3 cellular contexts compared by ENCODE assay signal in the genomic region with DNA sequence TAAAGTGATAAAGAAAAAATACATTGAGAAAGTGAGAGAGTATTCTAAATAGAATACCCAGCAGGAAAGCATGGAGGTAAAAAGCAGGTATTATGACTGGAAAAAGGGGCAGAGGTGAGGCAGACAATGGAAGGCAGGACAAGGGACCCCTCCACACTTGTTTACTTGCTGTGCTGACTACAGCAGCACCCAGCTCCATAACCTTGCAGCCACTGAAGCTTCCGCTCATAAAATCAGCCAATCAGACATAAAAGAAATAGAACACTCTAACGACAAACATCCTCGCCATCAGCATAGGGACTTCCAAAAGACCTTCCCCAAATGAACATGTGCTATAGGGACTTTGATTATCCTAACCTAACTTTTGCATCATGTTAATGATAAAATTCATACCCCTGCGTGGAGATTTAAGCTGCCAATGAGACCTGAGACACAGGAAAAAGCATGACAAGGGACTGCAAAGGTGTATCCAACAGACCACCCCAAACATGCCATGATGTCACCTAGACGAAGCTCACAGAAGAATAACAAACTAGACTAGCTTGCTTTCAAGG.
TF ChIP-seq lines count a peak whose summit lies in the region.

No MANE protein-coding gene starts in this region.

TF ChIP-seq in SK-N-SH, 30 proteins besides CTCF, POLR2A, EP300 and RAD21:
- TF ChIP-seq EZH2phosphoT487 (IDR thresholded peaks at IDR 0.05; ENCODE audit: borderline replicate concordance, low read depth) (no peak), RFX5 (IDR thresholded peaks at IDR 0.05; ENCODE audit: low read length) (no peak), MXI1 (IDR thresholded peaks at IDR 0.05; ENCODE audit: low read depth, low read length) (no peak), SMC3 (IDR thresholded peaks at IDR 0.05; ENCODE audit: low read depth, low read length) (no peak), JUND (IDR thresholded peaks at IDR 0.05) (no peak), RCOR1 (IDR thresholded peaks at IDR 0.05; ENCODE audit: low read length) (no peak), NFIC (IDR thresholded peaks at IDR 0.05; ENCODE audit: borderline replicate concordance) (no peak), NRF1 (IDR thresholded peaks at IDR 0.05; ENCODE audit: low read depth, low read length) (no peak), POLR2AphosphoS5 (IDR thresholded peaks at IDR 0.05; ENCODE audit: low read depth, low read length) (no peak)
- TF ChIP-seq, protein P1, sequence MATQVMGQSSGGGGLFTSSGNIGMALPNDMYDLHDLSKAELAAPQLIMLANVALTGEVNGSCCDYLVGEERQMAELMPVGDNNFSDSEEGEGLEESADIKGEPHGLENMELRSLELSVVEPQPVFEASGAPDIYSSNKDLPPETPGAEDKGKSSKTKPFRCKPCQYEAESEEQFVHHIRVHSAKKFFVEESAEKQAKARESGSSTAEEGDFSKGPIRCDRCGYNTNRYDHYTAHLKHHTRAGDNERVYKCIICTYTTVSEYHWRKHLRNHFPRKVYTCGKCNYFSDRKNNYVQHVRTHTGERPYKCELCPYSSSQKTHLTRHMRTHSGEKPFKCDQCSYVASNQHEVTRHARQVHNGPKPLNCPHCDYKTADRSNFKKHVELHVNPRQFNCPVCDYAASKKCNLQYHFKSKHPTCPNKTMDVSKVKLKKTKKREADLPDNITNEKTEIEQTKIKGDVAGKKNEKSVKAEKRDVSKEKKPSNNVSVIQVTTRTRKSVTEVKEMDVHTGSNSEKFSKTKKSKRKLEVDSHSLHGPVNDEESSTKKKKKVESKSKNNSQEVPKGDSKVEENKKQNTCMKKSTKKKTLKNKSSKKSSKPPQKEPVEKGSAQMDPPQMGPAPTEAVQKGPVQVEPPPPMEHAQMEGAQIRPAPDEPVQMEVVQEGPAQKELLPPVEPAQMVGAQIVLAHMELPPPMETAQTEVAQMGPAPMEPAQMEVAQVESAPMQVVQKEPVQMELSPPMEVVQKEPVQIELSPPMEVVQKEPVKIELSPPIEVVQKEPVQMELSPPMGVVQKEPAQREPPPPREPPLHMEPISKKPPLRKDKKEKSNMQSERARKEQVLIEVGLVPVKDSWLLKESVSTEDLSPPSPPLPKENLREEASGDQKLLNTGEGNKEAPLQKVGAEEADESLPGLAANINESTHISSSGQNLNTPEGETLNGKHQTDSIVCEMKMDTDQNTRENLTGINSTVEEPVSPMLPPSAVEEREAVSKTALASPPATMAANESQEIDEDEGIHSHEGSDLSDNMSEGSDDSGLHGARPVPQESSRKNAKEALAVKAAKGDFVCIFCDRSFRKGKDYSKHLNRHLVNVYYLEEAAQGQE (IDR thresholded peaks at IDR 0.05; ENCODE audit: low read depth, low read length), result no peak
- TF ChIP-seq, protein P2, sequence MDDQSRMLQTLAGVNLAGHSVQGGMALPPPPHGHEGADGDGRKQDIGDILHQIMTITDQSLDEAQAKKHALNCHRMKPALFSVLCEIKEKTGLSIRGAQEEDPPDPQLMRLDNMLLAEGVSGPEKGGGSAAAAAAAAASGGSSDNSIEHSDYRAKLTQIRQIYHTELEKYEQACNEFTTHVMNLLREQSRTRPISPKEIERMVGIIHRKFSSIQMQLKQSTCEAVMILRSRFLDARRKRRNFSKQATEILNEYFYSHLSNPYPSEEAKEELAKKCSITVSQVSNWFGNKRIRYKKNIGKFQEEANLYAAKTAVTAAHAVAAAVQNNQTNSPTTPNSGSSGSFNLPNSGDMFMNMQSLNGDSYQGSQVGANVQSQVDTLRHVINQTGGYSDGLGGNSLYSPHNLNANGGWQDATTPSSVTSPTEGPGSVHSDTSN (IDR thresholded peaks at IDR 0.05), result no peak
- TF ChIP-seq, protein P3, sequence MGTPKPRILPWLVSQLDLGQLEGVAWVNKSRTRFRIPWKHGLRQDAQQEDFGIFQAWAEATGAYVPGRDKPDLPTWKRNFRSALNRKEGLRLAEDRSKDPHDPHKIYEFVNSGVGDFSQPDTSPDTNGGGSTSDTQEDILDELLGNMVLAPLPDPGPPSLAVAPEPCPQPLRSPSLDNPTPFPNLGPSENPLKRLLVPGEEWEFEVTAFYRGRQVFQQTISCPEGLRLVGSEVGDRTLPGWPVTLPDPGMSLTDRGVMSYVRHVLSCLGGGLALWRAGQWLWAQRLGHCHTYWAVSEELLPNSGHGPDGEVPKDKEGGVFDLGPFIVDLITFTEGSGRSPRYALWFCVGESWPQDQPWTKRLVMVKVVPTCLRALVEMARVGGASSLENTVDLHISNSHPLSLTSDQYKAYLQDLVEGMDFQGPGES (IDR thresholded peaks at IDR 0.05; ENCODE audit: low read depth, low read length), result no peak

TF ChIP-seq in SK-N-SH treated with all-trans-retinoic acid at 6 μM for 48 hours, 23 proteins besides CTCF, POLR2A, EP300 and RAD21:
- no peak for TF ChIP-seq ESRRG (CRISPR knock-in tag; IDR thresholded peaks at IDR 0.05)

TF ChIP-seq in K562, 482 proteins besides CTCF, POLR2A, EP300 and RAD21 (continues in another document):
- no peak for TF ChIP-seq ZFP36 (IDR thresholded peaks at IDR 0.05; ENCODE audit: low read depth, low read length, partially characterized antibody)
- TF ChIP-seq ZNF764 (CRISPR knock-in tag; IDR thresholded peaks at IDR 0.05; ENCODE audit: low read depth), result no peak
- TF ChIP-seq ZNF77 (CRISPR knock-in tag; IDR thresholded peaks at IDR 0.05), result 0 out of 2 replicates have a peak, but pooled peaks have one; percentile 21
- TF ChIP-seq, protein P4, sequence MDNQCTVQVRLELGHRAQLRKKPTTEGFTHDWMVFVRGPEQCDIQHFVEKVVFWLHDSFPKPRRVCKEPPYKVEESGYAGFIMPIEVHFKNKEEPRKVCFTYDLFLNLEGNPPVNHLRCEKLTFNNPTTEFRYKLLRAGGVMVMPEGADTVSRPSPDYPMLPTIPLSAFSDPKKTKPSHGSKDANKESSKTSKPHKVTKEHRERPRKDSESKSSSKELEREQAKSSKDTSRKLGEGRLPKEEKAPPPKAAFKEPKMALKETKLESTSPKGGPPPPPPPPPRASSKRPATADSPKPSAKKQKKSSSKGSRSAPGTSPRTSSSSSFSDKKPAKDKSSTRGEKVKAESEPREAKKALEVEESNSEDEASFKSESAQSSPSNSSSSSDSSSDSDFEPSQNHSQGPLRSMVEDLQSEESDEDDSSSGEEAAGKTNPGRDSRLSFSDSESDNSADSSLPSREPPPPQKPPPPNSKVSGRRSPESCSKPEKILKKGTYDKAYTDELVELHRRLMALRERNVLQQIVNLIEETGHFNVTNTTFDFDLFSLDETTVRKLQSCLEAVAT (IDR thresholded peaks at IDR 0.05), result 0 out of 4 replicates have a peak, but pooled peaks of 1 of the 2 experiments have one; percentile 31
- TF ChIP-seq, protein P5, sequence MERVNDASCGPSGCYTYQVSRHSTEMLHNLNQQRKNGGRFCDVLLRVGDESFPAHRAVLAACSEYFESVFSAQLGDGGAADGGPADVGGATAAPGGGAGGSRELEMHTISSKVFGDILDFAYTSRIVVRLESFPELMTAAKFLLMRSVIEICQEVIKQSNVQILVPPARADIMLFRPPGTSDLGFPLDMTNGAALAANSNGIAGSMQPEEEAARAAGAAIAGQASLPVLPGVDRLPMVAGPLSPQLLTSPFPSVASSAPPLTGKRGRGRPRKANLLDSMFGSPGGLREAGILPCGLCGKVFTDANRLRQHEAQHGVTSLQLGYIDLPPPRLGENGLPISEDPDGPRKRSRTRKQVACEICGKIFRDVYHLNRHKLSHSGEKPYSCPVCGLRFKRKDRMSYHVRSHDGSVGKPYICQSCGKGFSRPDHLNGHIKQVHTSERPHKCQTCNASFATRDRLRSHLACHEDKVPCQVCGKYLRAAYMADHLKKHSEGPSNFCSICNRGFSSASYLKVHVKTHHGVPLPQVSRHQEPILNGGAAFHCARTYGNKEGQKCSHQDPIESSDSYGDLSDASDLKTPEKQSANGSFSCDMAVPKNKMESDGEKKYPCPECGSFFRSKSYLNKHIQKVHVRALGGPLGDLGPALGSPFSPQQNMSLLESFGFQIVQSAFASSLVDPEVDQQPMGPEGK (CRISPR knock-in tag; IDR thresholded peaks at IDR 0.05; ENCODE audit: borderline replicate concordance), result no peak
- TF ChIP-seq FOXK2 (conservative IDR thresholded peaks at IDR 0.05 in 1 of 2, IDR thresholded peaks at IDR 0.05 in 1 of 2; ENCODE audit: low read depth in 2 of 2), result peak; percentile 43 to 76; a peak in 2 of 4 replicates
- TF ChIP-seq CHCHD3 (CRISPR knock-in tag; IDR thresholded peaks at IDR 0.05), result 0 out of 2 replicates have a peak, but pooled peaks have one; percentile 34
- TF ChIP-seq, protein P6, sequence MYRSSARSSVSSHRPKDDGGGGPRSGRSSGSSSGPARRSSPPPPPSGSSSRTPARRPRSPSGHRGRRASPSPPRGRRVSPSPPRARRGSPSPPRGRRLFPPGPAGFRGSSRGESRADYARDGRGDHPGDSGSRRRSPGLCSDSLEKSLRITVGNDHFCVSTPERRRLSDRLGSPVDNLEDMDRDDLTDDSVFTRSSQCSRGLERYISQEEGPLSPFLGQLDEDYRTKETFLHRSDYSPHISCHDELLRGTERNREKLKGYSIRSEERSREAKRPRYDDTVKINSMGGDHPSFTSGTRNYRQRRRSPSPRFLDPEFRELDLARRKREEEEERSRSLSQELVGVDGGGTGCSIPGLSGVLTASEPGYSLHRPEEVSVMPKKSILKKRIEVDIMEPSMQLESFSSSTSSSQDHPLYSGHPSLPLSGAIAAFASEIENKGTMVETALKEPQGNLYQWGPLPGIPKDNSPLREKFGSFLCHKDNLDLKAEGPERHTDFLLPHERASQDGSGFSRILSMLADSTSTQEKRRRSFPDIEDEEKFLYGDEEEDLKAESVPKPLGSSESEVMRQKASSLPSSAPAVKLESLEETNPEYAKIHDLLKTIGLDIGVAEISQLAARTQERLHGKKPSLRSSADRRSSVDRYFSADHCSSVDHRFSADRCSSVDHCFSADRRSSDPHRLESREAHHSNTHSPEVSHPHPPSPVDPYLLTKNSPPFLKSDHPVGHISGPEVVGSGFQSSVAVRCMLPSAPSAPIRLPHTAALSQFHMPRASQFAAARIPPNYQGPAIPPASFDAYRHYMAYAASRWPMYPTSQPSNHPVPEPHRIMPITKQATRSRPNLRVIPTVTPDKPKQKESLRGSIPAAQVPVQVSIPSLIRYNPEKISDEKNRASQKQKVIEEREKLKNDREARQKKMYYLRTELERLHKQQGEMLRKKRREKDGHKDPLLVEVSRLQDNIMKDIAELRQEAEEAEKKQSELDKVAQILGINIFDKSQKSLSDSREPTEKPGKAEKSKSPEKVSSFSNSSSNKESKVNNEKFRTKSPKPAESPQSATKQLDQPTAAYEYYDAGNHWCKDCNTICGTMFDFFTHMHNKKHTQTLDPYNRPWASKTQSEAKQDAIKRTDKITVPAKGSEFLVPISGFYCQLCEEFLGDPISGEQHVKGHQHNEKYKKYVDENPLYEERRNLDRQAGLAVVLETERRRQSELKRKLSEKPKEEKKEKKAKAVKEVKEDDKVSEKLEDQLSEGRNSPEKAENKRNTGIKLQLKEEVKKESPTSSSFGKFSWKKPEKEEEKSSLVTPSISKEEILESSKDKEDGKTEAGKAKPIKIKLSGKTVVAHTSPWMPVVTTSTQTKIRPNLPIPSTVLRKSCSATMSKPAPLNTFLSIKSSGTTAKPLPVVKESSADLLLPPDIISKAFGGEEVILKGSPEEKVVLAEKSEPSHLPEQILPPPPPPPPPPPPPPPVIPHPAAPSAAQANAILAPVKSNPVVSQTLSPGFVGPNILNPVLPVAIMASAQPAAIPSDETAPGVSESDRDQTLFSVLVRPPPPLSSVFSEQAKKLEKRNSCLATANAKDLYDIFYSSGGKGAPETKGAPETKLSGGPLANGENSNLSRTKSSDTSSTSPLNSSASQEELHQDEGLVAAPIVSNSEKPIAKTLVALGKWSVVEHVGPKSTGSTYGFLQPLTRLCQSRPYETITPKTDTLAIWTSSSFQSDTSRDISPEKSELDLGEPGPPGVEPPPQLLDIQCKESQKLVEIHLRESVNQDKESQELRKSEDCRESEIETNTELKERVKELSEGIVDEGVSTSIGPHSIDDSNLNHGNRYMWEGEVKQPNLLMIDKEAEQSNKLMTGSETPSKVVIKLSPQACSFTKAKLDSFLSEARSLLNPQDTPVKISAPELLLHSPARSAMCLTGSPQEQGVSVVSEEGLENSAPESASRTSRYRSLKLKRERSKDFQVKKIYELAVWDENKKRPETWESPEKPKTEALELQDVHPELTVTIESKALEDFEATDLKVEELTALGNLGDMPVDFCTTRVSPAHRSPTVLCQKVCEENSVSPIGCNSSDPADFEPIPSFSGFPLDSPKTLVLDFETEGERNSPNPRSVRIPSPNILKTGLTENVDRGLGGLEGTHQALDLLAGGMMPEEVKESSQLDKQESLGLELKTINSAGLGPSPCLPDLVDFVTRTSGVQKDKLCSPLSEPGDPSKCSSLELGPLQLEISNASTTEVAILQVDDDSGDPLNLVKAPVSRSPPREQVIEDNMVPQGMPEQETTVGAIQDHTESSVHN (IDR thresholded peaks at IDR 0.05; ENCODE audit: borderline replicate concordance in 1 of 2, low read depth in 1 of 2), result 0 out of 4 replicates have a peak, but pooled peaks of 1 of the 2 experiments have one; percentile 29
- TF ChIP-seq NFE2 (IDR thresholded peaks at IDR 0.05; ENCODE audit: low read depth), result no peak
- TF ChIP-seq TSC22D4 (tag; IDR thresholded peaks at IDR 0.05), result 0 out of 2 replicates have a peak, but pooled peaks have one; percentile 56
- TF ChIP-seq, protein P7, sequence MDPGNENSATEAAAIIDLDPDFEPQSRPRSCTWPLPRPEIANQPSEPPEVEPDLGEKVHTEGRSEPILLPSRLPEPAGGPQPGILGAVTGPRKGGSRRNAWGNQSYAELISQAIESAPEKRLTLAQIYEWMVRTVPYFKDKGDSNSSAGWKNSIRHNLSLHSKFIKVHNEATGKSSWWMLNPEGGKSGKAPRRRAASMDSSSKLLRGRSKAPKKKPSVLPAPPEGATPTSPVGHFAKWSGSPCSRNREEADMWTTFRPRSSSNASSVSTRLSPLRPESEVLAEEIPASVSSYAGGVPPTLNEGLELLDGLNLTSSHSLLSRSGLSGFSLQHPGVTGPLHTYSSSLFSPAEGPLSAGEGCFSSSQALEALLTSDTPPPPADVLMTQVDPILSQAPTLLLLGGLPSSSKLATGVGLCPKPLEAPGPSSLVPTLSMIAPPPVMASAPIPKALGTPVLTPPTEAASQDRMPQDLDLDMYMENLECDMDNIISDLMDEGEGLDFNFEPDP (CRISPR knock-in tag; IDR thresholded peaks at IDR 0.05), result no peak
